15 cellular contexts compared by ENCODE assay signal in genomic region chr3:29618395-29619291, GRCh38.
A peak's percentile ranks its signal among the peaks of the same experiment; 100 is the strongest.
DNase-seq lines count a peak whose midpoint lies in the region; ATAC-seq, FAIRE-seq and TF ChIP-seq lines count a peak whose summit lies in the region.
"Had no signal": no experiment of that assay in that cellular context is flagged by ENCODE, and none has a peak within 500 bp of the region (broad histone marks: within the 10 kb centered on the region; RNA-seq: fewer than 3 reads in every experiment).

No MANE protein-coding gene starts in this region.

- TF ChIP-seq POLR2A in right lobe of liver (IDR thresholded peaks at IDR 0.05): no peak
- no peak for TF ChIP-seq POLR2A in HepG2 (IDR thresholded peaks at IDR 0.05; ENCODE audit: insufficient read depth in 1 of 2, low read depth in 2 of 2, low read length in 2 of 2)
- TF ChIP-seq POLR2A in endothelial cell of umbilical vein (IDR thresholded peaks at IDR 0.05; ENCODE audit: low read depth, low read length): no peak
- no peak for TF ChIP-seq POLR2A in GM12892 (IDR thresholded peaks at IDR 0.05; ENCODE audit: low read depth, low read length)

- H3K27me3 ChIP-seq in right lobe of liver: no peaks in the 10 kb centered on the region
- H3K27me3 ChIP-seq in HepG2 (ENCODE audit: control insufficient read depth in 1 of 2, insufficient read depth in 2 of 2, low read length in 2 of 2): no peaks in the 10 kb centered on the region
- H3K27me3 ChIP-seq in endothelial cell of umbilical vein (ENCODE audit: control insufficient read depth in 2 of 2, insufficient read depth in 2 of 2, low read length in 2 of 2): no peaks in the 10 kb centered on the region
- no peaks in the 10 kb centered on the region for H3K27me3 ChIP-seq in lower lobe of right lung (ENCODE audit: low read depth)

- no peak overlapping the region for H3K4me3 Mint-ChIP-seq in glutamatergic neuron (ENCODE audit: unreplicated experiment)
- H3K4me3 Mint-ChIP-seq: activated naive CD8-positive, alpha-beta T cell treated with anti-CD3 and anti-CD28 coated beads, Interleukin-2, amount 50 U/mL, for 24 hours; naive thymus-derived CD4-positive, alpha-beta T cell had no signal

- BruUV-seq in HepG2 (replicated peaks; lab: Mats Ljungman, UMichigan) (no TSS peak), endothelial cell of umbilical vein (replicated peaks; lab: Mats Ljungman, UMichigan) (no TSS peak)

- no peaks in the 10 kb centered on the region for H3K36me3 Mint-ChIP-seq in glutamatergic neuron (ENCODE audit: unreplicated experiment)
- H3K36me3 Mint-ChIP-seq: naive thymus-derived CD4-positive, alpha-beta T cell had no signal

- H3K27ac ChIP-seq in right lobe of liver (no peak overlapping the region), HepG2 (ENCODE audit: extremely low read length, insufficient read depth, low read length) (no peak overlapping the region), endothelial cell of umbilical vein (ENCODE audit: insufficient read depth, low read depth, low read length) (no peak overlapping the region), lower lobe of right lung (peak overlapping the region; percentile 9)

- H3K4me2 ChIP-seq in HepG2 (ENCODE audit: low read depth, low read length): no peak overlapping the region
- no peak overlapping the region for H3K4me2 ChIP-seq in endothelial cell of umbilical vein (ENCODE audit: insufficient read depth, low read length)

- H3K4me1 ChIP-seq in right lobe of liver: no peaks in the 10 kb centered on the region
- no peaks in the 10 kb centered on the region for H3K4me1 ChIP-seq in HepG2 (ENCODE audit: insufficient read depth, low read length)
- peaks cover 2% of the 10 kb centered on the region for H3K4me1 ChIP-seq in endothelial cell of umbilical vein (ENCODE audit: control insufficient read depth, extremely low read depth, insufficient read depth, low read length)
- peaks cover 11% of the 10 kb centered on the region for H3K4me1 ChIP-seq in lower lobe of right lung
- H3K4me1 ChIP-seq: Caco-2 had no signal

- H3K4me3 ChIP-seq in right lobe of liver (no peak overlapping the region), HepG2 (replicated peaks in 1 of 3; ENCODE audit: insufficient read depth in 1 of 3, low read depth in 2 of 3, low read length in 3 of 3) (no peak overlapping the region), endothelial cell of umbilical vein (replicated peaks in 1 of 3; ENCODE audit: insufficient read depth in 1 of 3, low read depth in 1 of 3, low read length in 3 of 3) (no peak overlapping the region), lower lobe of right lung (no peak overlapping the region)

- no peaks in the 10 kb centered on the region for H3K36me3 ChIP-seq in right lobe of liver
- no peaks in the 10 kb centered on the region for H3K36me3 ChIP-seq in HepG2 (replicated peaks in 1 of 2; ENCODE audit: control insufficient read depth in 1 of 2, insufficient read depth in 2 of 2, low read length in 2 of 2)
- H3K36me3 ChIP-seq in endothelial cell of umbilical vein (ENCODE audit: control insufficient read depth in 2 of 2, extremely low read depth in 1 of 2, insufficient read depth in 2 of 2, low read length in 2 of 2): no peaks in the 10 kb centered on the region
- no peaks in the 10 kb centered on the region for H3K36me3 ChIP-seq in lower lobe of right lung

- H3K4me1 Mint-ChIP-seq in glutamatergic neuron (ENCODE audit: low read depth, unreplicated experiment): no peaks in the 10 kb centered on the region
- H3K4me1 Mint-ChIP-seq: activated naive CD8-positive, alpha-beta T cell treated with anti-CD3 and anti-CD28 coated beads, Interleukin-2, amount 50 U/mL, for 24 hours; naive thymus-derived CD4-positive, alpha-beta T cell had no signal

- no peaks in the 10 kb centered on the region for H3K27me3 Mint-ChIP-seq in glutamatergic neuron (ENCODE audit: unreplicated experiment)

- FAIRE-seq in HepG2 (lab: Jason Lieb, UNC) (no peak), endothelial cell of umbilical vein (lab: Jason Lieb, UNC) (no peak), GM12892 (lab: Jason Lieb, UNC) (no peak)
- FAIRE-seq: kidney had no signal

- no peaks in the 10 kb centered on the region for H3K79me2 ChIP-seq in HepG2 (ENCODE audit: insufficient read depth, low read length)
- no peaks in the 10 kb centered on the region for H3K79me2 ChIP-seq in endothelial cell of umbilical vein (ENCODE audit: control insufficient read depth, insufficient read depth, low read length)

- H3K9ac ChIP-seq in HepG2 (ENCODE audit: insufficient read depth, low read depth, low read length) (no peak overlapping the region), endothelial cell of umbilical vein (replicated peaks; ENCODE audit: extremely low read depth, insufficient read depth, low read length) (no peak overlapping the region)

- no peaks in the 10 kb centered on the region for H3K9me1 ChIP-seq in endothelial cell of umbilical vein (replicated peaks; ENCODE audit: control insufficient read depth, extremely low read depth, insufficient read depth, low read length)

- no peak overlapping the region for H2AFZ ChIP-seq in HepG2 (ENCODE audit: low read length)
- H2AFZ ChIP-seq in endothelial cell of umbilical vein (ENCODE audit: low read depth, low read length): no peak overlapping the region

- H3K9me3 Mint-ChIP-seq in glutamatergic neuron (ENCODE audit: unreplicated experiment): no peaks in the 10 kb centered on the region

- POLR2A ChIA-PET in HepG2 (lab: Yijun Ruan, JAX): no interaction called here
- POLR2A ChIA-PET in endothelial cell of umbilical vein (lab: Charles Lee): no interaction called here

- H3K9me3 ChIP-seq in right lobe of liver (no peaks in the 10 kb centered on the region), HepG2 (ENCODE audit: low read length) (no peaks in the 10 kb centered on the region), endothelial cell of umbilical vein (replicated peaks; ENCODE audit: control insufficient read depth, insufficient read depth, low read length) (no peaks in the 10 kb centered on the region), lower lobe of right lung (no peaks in the 10 kb centered on the region)
- H3K9me3 ChIP-seq: Caco-2 had no signal

- H4K20me1 ChIP-seq in HepG2 (ENCODE audit: insufficient read depth, low read length) (no peaks in the 10 kb centered on the region), endothelial cell of umbilical vein (replicated peaks; ENCODE audit: control insufficient read depth, extremely low read depth, insufficient read depth, low read length) (no peaks in the 10 kb centered on the region)

- H3K27ac Mint-ChIP-seq in glutamatergic neuron (ENCODE audit: unreplicated experiment): no peak overlapping the region
- H3K27ac Mint-ChIP-seq: activated naive CD8-positive, alpha-beta T cell treated with anti-CD3 and anti-CD28 coated beads, Interleukin-2, amount 50 U/mL, for 24 hours; naive thymus-derived CD4-positive, alpha-beta T cell had no signal

- DNase-seq in right lobe of liver (no peak), HepG2 (ENCODE audit: low spot score) (no peak), endothelial cell of umbilical vein (ENCODE audit: low read depth, low spot score) (peak; percentile 8), lower lobe of right lung (no peak), glutamatergic neuron (no peak), AML-193 (lab: John Stamatoyannopoulos, UW) (no peak), GM12892 (ENCODE audit: insufficient read length) (no peak)
- no peak for DNase-seq in stimulated activated CD4-positive, alpha-beta T cell treated with anti-CD3 and anti-CD28 coated beads, Interleukin-4, amount 100 ng/mL, for 24 hours
- DNase-seq: activated naive CD8-positive, alpha-beta T cell treated with anti-CD3 and anti-CD28 coated beads, Interleukin-2, amount 50 U/mL, for 24 hours; Caco-2; cortex of kidney; kidney; naive thymus-derived CD4-positive, alpha-beta T cell; NCI-H2171; SW 1271 had no signal

- WGBS in right lobe of liver (ENCODE audit: insufficient coverage, low coverage, low lambda C conversion rate, missing lambda C conversion rate): 54% methylated on average over 10 of the region's 10 CpGs
- 11% methylated on average over 10 of the region's 10 CpGs for WGBS in HepG2 (ENCODE audit: low lambda C conversion rate)

- peak; percentile 16 to 60 (median 42) for ATAC-seq in right lobe of liver
- no peak for ATAC-seq in HepG2
- ATAC-seq in lower lobe of right lung: peak; percentile 61 to 64
- ATAC-seq: activated naive CD8-positive, alpha-beta T cell treated with anti-CD3 and anti-CD28 coated beads, Interleukin-2, amount 50 U/mL, for 24 hours; naive thymus-derived CD4-positive, alpha-beta T cell had no signal

- dilution Hi-C loops in endothelial cell of umbilical vein (cut with MboI; ENCODE audit: extremely low pct_ligation_motif_present, low sequenced_read_pairs): no loop called here

- intact Hi-C loops in right lobe of liver (cut with DNase I) (no loop called here), HepG2 (cut with micrococcal nuclease; ENCODE audit: unreplicated experiment) (no loop called here), endothelial cell of umbilical vein (cut with micrococcal nuclease) (no loop called here), lower lobe of right lung (cut with DNase I) (no loop called here)

- in situ Hi-C loops in HepG2 (cut with HindIII; ENCODE audit: extremely low pct_ligation_motif_present, low pct_unique_long_range_greater_than_20kb): no loop called here

- CTCF ChIA-PET in HepG2 (lab: Yijun Ruan, JAX; ENCODE audit: low intra/inter-chr PET ratio, low total read pairs) (no interaction called here), endothelial cell of umbilical vein (lab: Charles Lee) (no interaction called here)

- TF ChIP-seq EP300 in HepG2 (IDR thresholded peaks at IDR 0.05; ENCODE audit: low read depth in 2 of 2, low read length in 2 of 2) (no peak), HepG2 (CRISPR knock-in tag; IDR thresholded peaks at IDR 0.05; ENCODE audit: borderline replicate concordance) (no peak)

- no peak for TF ChIP-seq RAD21 in HepG2 (CRISPR knock-in tag; IDR thresholded peaks at IDR 0.05)

- TF ChIP-seq CTCF in right lobe of liver (IDR thresholded peaks at IDR 0.05) (no peak), HepG2 (CRISPR knock-in tag; IDR thresholded peaks at IDR 0.05) (no peak), endothelial cell of umbilical vein (IDR thresholded peaks at IDR 0.05; ENCODE audit: extremely low read depth in 1 of 2, insufficient read depth in 1 of 2, low read depth in 1 of 2, low read length in 2 of 2) (no peak), lower lobe of right lung (IDR thresholded peaks at IDR 0.05) (no peak), glutamatergic neuron (IDR thresholded peaks at IDR 0.05; ENCODE audit: partially characterized antibody, unreplicated experiment) (no peak)

TF ChIP-seq in endothelial cell of umbilical vein, 7 proteins besides CTCF, POLR2A, EP300 and RAD21 (continues in another document):
- no peak for TF ChIP-seq EZH2 (IDR thresholded peaks at IDR 0.05; ENCODE audit: borderline replicate concordance, low read depth, low read length, severe bottlenecking)
- TF ChIP-seq POLR2AphosphoS5 (IDR thresholded peaks at IDR 0.05; ENCODE audit: insufficient read depth, low read depth, low read length): no peak
- TF ChIP-seq GATA2 (IDR thresholded peaks at IDR 0.05; ENCODE audit: insufficient read depth, insufficient read length, low read depth, low read length): no peak
- TF ChIP-seq MYC (IDR thresholded peaks at IDR 0.05; ENCODE audit: low read depth, low read length): no peak
- TF ChIP-seq FOS (IDR thresholded peaks at IDR 0.05; ENCODE audit: borderline replicate concordance, insufficient read depth, low read length): no peak
